10 cellular contexts compared by ENCODE assay signal in the genomic region with DNA sequence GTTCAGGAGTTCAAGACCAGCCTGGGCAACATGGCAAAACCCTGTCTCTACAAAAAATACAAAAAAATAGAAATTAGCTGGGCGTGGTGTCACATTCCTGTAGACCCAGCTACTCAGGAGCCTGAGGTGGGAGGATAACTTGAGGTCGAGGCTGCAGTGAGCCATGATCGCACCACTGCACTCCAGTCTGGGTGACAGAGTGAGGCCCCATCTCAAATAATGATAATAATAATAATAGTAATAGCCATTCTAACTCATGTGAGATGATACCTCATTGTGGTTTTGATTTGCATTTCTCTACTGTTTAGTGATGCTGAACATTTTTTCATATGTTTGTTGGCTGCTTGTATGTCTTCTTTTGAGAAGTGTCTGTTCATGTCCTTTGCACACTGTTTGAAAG. TPM values are rescaled to one million over a fixed set of nuclear protein-coding genes. Genes with fewer than 3 reads are reported as not detected.
DNase-seq lines count a peak whose midpoint lies in the region; ATAC-seq, FAIRE-seq and TF ChIP-seq lines count a peak whose summit lies in the region.
"Not testable (repeated sequence)": the region's sequence is repeated elsewhere in the genome, so short reads cannot be mapped to it uniquely, and the experiment has no call there.
"Had no signal": no experiment of that assay in that cellular context is flagged by ENCODE, and none has a peak within 500 bp of the region (broad histone marks: within the 10 kb centered on the region; RNA-seq: fewer than 3 reads in every experiment).

No MANE protein-coding gene starts in this region.

- not testable (repeated sequence) for H2BK5ac ChIP-seq in mesenchymal stem cell (ENCODE audit: low read depth, low read length, poor library complexity, severe bottlenecking)

- not testable (repeated sequence) for H2BK15ac ChIP-seq in mesenchymal stem cell (ENCODE audit: low read depth, poor library complexity, severe bottlenecking)

- not testable (repeated sequence) for H3K23ac ChIP-seq in mesenchymal stem cell (ENCODE audit: low read length in 2 of 2)

- H4K91ac ChIP-seq in mesenchymal stem cell (ENCODE audit: low read length), result not testable (repeated sequence)

- H3K4me1 ChIP-seq in mesenchymal stem cell (ENCODE audit: control insufficient read depth, insufficient read depth, low read depth, low read length), result not testable (repeated sequence)

- not testable (repeated sequence) for H3K4me2 ChIP-seq in mesenchymal stem cell (ENCODE audit: low read length, poor library complexity, severe bottlenecking)

- H3K79me1 ChIP-seq in mesenchymal stem cell (replicated peaks; ENCODE audit: low read length, poor library complexity, severe bottlenecking), result not testable (repeated sequence)

- not testable (repeated sequence) for H3K36me3 ChIP-seq in mesenchymal stem cell (ENCODE audit: control insufficient read depth in 1 of 2, insufficient read depth in 2 of 2, low read depth in 1 of 2, low read length in 2 of 2)

- H2BK12ac ChIP-seq in mesenchymal stem cell (ENCODE audit: low read length in 2 of 2), result peak overlapping the region in 1 of 2 experiments; percentile 63

- peak; percentile 23 for ATAC-seq in GM18858 (IDR thresholded peaks at IDR 0.05; ENCODE audit: unreplicated experiment)
- ATAC-seq in GM19397 (IDR thresholded peaks at IDR 0.05; ENCODE audit: unreplicated experiment), result peak; percentile 27
- ATAC-seq in GM21717 (IDR thresholded peaks at IDR 0.05; ENCODE audit: unreplicated experiment), result peak; percentile 37
- peak; percentile 42 for ATAC-seq in HG02885 (IDR thresholded peaks at IDR 0.05; ENCODE audit: poor library complexity, unreplicated experiment)
- ATAC-seq in HG03159 (IDR thresholded peaks at IDR 0.05; ENCODE audit: unreplicated experiment), result peak; percentile 36
- peak; percentile 22 for ATAC-seq in HG03521 (IDR thresholded peaks at IDR 0.05; ENCODE audit: unreplicated experiment)

- not testable (repeated sequence) for H2AFZ ChIP-seq in mesenchymal stem cell (ENCODE audit: low read depth, low read length)

- not testable (repeated sequence) for H3K27me3 ChIP-seq in mesenchymal stem cell (ENCODE audit: control insufficient read depth in 1 of 2, insufficient read depth in 1 of 2, low read length in 2 of 2)

- H4K8ac ChIP-seq in mesenchymal stem cell (ENCODE audit: low read length), result not testable (repeated sequence)

- H3K9ac ChIP-seq in mesenchymal stem cell (ENCODE audit: low read length), result not testable (repeated sequence)

- not testable (repeated sequence) for FAIRE-seq in GM12891 (lab: Jason Lieb, UNC)

- not testable (repeated sequence) for H3K4me3 ChIP-seq in mesenchymal stem cell (ENCODE audit: insufficient read depth in 1 of 2, low read depth in 1 of 2, low read length in 2 of 2)

- H3K14ac ChIP-seq in mesenchymal stem cell (ENCODE audit: low read length in 2 of 2), result not testable (repeated sequence)

- not testable (repeated sequence) for DNase-seq in GM12891 (ENCODE audit: insufficient read length, low spot score); mesenchymal stem cell

- H3K9me3 ChIP-seq in mesenchymal stem cell (ENCODE audit: control insufficient read depth, low read length), result not testable (repeated sequence)

- not testable (repeated sequence) for H2AK5ac ChIP-seq in mesenchymal stem cell (ENCODE audit: low read length, severe bottlenecking)

- H3K27ac ChIP-seq in mesenchymal stem cell (ENCODE audit: low read length, poor library complexity, severe bottlenecking), result not testable (repeated sequence)

- WGBS in mesenchymal stem cell, result 100% methylated on average over 1 of the region's 3 CpGs

- not testable (repeated sequence) for TF ChIP-seq POLR2A in GM12891 (IDR thresholded peaks at IDR 0.05; ENCODE audit: low read depth, low read length)

- H3K4ac ChIP-seq in mesenchymal stem cell (ENCODE audit: low read depth in 1 of 2, low read length in 2 of 2), result not testable (repeated sequence)

- H2BK120ac ChIP-seq in mesenchymal stem cell (ENCODE audit: low read depth, low read length), result not testable (repeated sequence)

- peak overlapping the region; percentile 55 to 76 for H3K18ac ChIP-seq in mesenchymal stem cell (ENCODE audit: low read depth in 1 of 2, low read length in 2 of 2)

TF ChIP-seq in GM12891, 5 proteins besides CTCF, POLR2A, EP300 and RAD21:
- TF ChIP-seq POU2F2 (IDR thresholded peaks at IDR 0.05; ENCODE audit: low read depth, low read length), result peak; percentile 26; the same call in 1 of the 2 replicates

RNA-seq across cellular contexts. Expression of gene KCNMB2, which starts 20.9 kb away (rescaled TPM):
- polyA plus RNA-seq in GM12891 (2012; ENCODE audit: low read depth, missing spikeins), result 1.0 TPM
- 1.8 TPM for polyA plus RNA-seq in mesenchymal stem cell (2013, experiment 1 of 2)
- 1.8 TPM for polyA plus RNA-seq in mesenchymal stem cell (2013, experiment 2 of 2)
- polyA plus RNA-seq: CD4-positive, CD25-positive, alpha-beta regulatory T cell; IMR-90 had no signal
